ENCODE assay signal across 1 cellular context in the genomic region with DNA sequence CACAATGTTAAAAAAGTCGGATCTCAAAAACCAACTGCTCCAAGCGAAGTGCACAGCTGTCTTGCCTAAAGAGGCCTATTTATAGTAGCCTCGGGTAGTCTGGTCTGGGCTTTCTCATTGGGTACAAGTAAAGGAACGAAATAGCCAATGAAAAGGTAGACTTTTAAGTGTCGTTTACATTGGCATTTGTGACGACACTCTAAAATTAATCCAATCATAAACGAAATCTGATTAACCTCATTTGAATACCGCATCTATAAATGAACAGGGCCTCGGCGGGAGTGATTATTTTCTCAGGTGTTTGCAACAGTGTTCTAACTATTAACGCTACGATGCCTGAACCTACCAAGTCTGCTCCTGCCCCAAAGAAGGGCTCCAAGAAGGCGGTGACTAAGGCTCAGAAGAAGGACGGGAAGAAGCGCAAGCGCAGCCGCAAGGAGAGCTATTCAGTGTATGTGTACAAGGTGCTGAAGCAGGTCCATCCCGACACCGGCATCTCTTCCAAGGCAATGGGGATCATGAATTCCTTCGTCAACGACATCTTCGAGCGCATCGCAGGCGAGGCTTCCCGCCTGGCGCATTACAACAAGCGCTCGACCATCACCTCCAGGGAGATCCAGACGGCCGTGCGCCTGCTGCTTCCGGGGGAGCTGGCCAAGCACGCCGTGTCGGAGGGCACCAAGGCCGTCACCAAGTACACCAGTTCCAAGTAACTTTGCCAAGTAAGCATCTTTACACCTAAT.
TF ChIP-seq lines count a peak whose summit lies in the region.

No MANE protein-coding gene starts in this region.

TF ChIP-seq in HepG2, 621 proteins besides CTCF, POLR2A, EP300 and RAD21 (continued from another document and continues in another):
- TF ChIP-seq ZFAT (CRISPR knock-in tag; conservative IDR thresholded peaks at IDR 0.05), result peak; percentile 57; the same call in 1 of the 2 replicates
- TF ChIP-seq KDM2A (CRISPR knock-in tag; IDR thresholded peaks at IDR 0.05; ENCODE audit: borderline replicate concordance, low read depth), result peak; percentile 88
- 0 out of 2 replicates have a peak, but pooled peaks have one; percentile 32 for TF ChIP-seq ZNF34 (CRISPR knock-in tag; IDR thresholded peaks at IDR 0.05; ENCODE audit: borderline replicate concordance)
- no peak for TF ChIP-seq GATAD2A (CRISPR knock-in tag; IDR thresholded peaks at IDR 0.05)
- no peak for TF ChIP-seq ZNF468 (CRISPR knock-in tag; IDR thresholded peaks at IDR 0.05)
- peak; percentile 93 for TF ChIP-seq ATF1 (CRISPR knock-in tag; IDR thresholded peaks at IDR 0.05)
- TF ChIP-seq ZNF772 (CRISPR knock-in tag; IDR thresholded peaks at IDR 0.05), result peak; percentile 83; the same call in 1 of the 2 replicates
- peak; percentile 15; the same call in 1 of the 2 replicates for TF ChIP-seq ZNF777 (CRISPR knock-in tag; IDR thresholded peaks at IDR 0.05)
- TF ChIP-seq, protein P1, sequence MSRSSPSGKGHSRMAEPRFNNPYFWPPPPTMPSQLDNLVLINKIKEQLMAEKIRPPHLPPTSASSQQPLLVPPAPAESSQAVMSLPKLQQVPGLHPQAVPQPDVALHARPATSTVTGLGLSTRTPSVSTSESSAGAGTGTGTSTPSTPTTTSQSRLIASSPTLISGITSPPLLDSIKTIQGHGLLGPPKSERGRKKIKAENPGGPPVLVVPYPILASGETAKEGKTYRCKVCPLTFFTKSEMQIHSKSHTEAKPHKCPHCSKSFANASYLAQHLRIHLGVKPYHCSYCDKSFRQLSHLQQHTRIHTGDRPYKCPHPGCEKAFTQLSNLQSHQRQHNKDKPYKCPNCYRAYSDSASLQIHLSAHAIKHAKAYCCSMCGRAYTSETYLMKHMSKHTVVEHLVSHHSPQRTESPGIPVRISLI (CRISPR knock-in tag; IDR thresholded peaks at IDR 0.05; ENCODE audit: borderline replicate concordance), result no peak
- TF ChIP-seq MEIS2 (CRISPR knock-in tag; IDR thresholded peaks at IDR 0.05), result peak; percentile 26
- TF ChIP-seq ZZZ3 (CRISPR knock-in tag; IDR thresholded peaks at IDR 0.05; ENCODE audit: borderline replicate concordance), result no peak
- TF ChIP-seq ZNF10 (CRISPR knock-in tag; IDR thresholded peaks at IDR 0.05; ENCODE audit: borderline replicate concordance, low read depth), result no peak; the same call in 1 of the 2 replicates
- peak; percentile 55; the same call in 1 of the 2 replicates for TF ChIP-seq ZNF160 (CRISPR knock-in tag; IDR thresholded peaks at IDR 0.05)
- TF ChIP-seq, protein P2, sequence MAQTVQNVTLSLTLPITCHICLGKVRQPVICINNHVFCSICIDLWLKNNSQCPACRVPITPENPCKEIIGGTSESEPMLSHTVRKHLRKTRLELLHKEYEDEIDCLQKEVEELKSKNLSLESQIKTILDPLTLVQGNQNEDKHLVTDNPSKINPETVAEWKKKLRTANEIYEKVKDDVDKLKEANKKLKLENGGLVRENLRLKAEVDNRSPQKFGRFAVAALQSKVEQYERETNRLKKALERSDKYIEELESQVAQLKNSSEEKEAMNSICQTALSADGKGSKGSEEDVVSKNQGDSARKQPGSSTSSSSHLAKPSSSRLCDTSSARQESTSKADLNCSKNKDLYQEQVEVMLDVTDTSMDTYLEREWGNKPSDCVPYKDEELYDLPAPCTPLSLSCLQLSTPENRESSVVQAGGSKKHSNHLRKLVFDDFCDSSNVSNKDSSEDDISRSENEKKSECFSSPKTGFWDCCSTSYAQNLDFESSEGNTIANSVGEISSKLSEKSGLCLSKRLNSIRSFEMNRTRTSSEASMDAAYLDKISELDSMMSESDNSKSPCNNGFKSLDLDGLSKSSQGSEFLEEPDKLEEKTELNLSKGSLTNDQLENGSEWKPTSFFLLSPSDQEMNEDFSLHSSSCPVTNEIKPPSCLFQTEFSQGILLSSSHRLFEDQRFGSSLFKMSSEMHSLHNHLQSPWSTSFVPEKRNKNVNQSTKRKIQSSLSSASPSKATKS (CRISPR knock-in tag; IDR thresholded peaks at IDR 0.05), result no peak; the same call in 1 of the 2 replicates
- TF ChIP-seq HCFC1 (IDR thresholded peaks at IDR 0.05; ENCODE audit: low read depth, low read length), result no peak
- TF ChIP-seq CCAR2 (optimal IDR thresholded peaks at IDR 0.05; ENCODE audit: low read depth, low read length), result no peak
- TF ChIP-seq RORA (CRISPR knock-in tag; IDR thresholded peaks at IDR 0.05), result peak; percentile 46; the same call in 1 of the 2 replicates
- peak; percentile 61 for TF ChIP-seq ZNF143 (CRISPR knock-in tag; IDR thresholded peaks at IDR 0.05)
- TF ChIP-seq ZNF382 (CRISPR knock-in tag; IDR thresholded peaks at IDR 0.05; ENCODE audit: borderline replicate concordance), result no peak
- TF ChIP-seq, protein P3, sequence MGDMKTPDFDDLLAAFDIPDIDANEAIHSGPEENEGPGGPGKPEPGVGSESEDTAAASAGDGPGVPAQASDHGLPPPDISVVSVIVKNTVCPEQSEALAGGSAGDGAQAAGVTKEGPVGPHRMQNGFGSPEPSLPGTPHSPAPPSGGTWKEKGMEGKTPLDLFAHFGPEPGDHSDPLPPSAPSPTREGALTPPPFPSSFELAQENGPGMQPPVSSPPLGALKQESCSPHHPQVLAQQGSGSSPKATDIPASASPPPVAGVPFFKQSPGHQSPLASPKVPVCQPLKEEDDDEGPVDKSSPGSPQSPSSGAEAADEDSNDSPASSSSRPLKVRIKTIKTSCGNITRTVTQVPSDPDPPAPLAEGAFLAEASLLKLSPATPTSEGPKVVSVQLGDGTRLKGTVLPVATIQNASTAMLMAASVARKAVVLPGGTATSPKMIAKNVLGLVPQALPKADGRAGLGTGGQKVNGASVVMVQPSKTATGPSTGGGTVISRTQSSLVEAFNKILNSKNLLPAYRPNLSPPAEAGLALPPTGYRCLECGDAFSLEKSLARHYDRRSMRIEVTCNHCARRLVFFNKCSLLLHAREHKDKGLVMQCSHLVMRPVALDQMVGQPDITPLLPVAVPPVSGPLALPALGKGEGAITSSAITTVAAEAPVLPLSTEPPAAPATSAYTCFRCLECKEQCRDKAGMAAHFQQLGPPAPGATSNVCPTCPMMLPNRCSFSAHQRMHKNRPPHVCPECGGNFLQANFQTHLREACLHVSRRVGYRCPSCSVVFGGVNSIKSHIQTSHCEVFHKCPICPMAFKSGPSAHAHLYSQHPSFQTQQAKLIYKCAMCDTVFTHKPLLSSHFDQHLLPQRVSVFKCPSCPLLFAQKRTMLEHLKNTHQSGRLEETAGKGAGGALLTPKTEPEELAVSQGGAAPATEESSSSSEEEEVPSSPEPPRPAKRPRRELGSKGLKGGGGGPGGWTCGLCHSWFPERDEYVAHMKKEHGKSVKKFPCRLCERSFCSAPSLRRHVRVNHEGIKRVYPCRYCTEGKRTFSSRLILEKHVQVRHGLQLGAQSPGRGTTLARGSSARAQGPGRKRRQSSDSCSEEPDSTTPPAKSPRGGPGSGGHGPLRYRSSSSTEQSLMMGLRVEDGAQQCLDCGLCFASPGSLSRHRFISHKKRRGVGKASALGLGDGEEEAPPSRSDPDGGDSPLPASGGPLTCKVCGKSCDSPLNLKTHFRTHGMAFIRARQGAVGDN (CRISPR knock-in tag; IDR thresholded peaks at IDR 0.05), result peak; percentile 85
- TF ChIP-seq POGZ (CRISPR knock-in tag; IDR thresholded peaks at IDR 0.05), result peak; percentile 72
- TF ChIP-seq TAF1 (CRISPR knock-in tag; IDR thresholded peaks at IDR 0.05), result peak; percentile 83
- TF ChIP-seq RBAK (CRISPR knock-in tag; IDR thresholded peaks at IDR 0.05), result 0 out of 2 replicates have a peak, but pooled peaks have one; percentile 52
- peak; percentile 99 for TF ChIP-seq CBX1 (IDR thresholded peaks at IDR 0.05; ENCODE audit: low read depth)
- no peak; the same call in 1 of the 2 replicates for TF ChIP-seq KLF6 (CRISPR knock-in tag; IDR thresholded peaks at IDR 0.05)
- peak; percentile 50; the same call in 1 of the 2 replicates for TF ChIP-seq HIC2 (CRISPR knock-in tag; IDR thresholded peaks at IDR 0.05; ENCODE audit: low read depth)
- no peak; the same call in 1 of the 2 replicates for TF ChIP-seq ZNF674 (CRISPR knock-in tag; IDR thresholded peaks at IDR 0.05; ENCODE audit: low read depth)
- TF ChIP-seq PAF1 (CRISPR knock-in tag; IDR thresholded peaks at IDR 0.05), result peak; percentile 60; the same call in 1 of the 2 replicates
- TF ChIP-seq SALL2 (CRISPR knock-in tag; IDR thresholded peaks at IDR 0.05), result peak; percentile 86
- TF ChIP-seq ZNF180 (CRISPR knock-in tag; IDR thresholded peaks at IDR 0.05; ENCODE audit: borderline replicate concordance, low read depth), result no peak
- no peak; the same call in 1 of the 2 replicates for TF ChIP-seq ZNF430 (CRISPR knock-in tag; IDR thresholded peaks at IDR 0.05)
- peak; percentile 66 for TF ChIP-seq ZNF768 (CRISPR knock-in tag; IDR thresholded peaks at IDR 0.05)
- TF ChIP-seq HMGA1 (CRISPR knock-in tag; conservative IDR thresholded peaks at IDR 0.05), result no peak
- TF ChIP-seq, protein P4, sequence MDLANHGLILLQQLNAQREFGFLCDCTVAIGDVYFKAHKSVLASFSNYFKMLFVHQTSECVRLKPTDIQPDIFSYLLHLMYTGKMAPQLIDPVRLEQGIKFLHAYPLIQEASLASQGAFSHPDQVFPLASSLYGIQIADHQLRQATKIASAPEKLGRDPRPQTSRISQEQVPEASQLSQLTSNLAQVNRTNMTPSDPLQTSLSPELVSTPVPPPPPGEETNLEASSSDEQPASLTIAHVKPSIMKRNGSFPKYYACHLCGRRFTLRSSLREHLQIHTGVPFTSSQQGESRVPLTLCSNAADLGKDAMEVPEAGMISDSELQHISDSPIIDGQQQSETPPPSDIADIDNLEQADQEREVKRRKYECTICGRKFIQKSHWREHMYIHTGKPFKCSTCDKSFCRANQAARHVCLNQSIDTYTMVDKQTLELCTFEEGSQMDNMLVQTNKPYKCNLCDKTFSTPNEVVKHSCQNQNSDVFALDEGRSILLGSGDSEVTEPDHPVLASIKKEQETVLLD (CRISPR knock-in tag; IDR thresholded peaks at IDR 0.05; ENCODE audit: low read depth), result peak; percentile 25; the same call in 1 of the 2 replicates
- TF ChIP-seq TFDP2 (CRISPR knock-in tag; IDR thresholded peaks at IDR 0.05), result peak; percentile 59
- peak; percentile 94; the same call in 1 of the 2 replicates for TF ChIP-seq PLSCR1 (CRISPR knock-in tag; IDR thresholded peaks at IDR 0.05; ENCODE audit: borderline replicate concordance)
- 0 out of 2 replicates have a peak, but pooled peaks have one; percentile 4 for TF ChIP-seq ZNF20 (CRISPR knock-in tag; IDR thresholded peaks at IDR 0.05)
- TF ChIP-seq FOXK2 (IDR thresholded peaks at IDR 0.05), result no peak; the same call in 1 of the 2 replicates
- no peak for TF ChIP-seq ZNF709 (CRISPR knock-in tag; IDR thresholded peaks at IDR 0.05)
- no peak for TF ChIP-seq CHD4 (IDR thresholded peaks at IDR 0.05; ENCODE audit: borderline replicate concordance, low read length)
- TF ChIP-seq ZSCAN29 (CRISPR knock-in tag; conservative IDR thresholded peaks at IDR 0.05), result no peak; the same call in 1 of the 2 replicates
- no peak; the same call in 1 of the 2 replicates for TF ChIP-seq ZNF567 (CRISPR knock-in tag; IDR thresholded peaks at IDR 0.05; ENCODE audit: borderline replicate concordance)
- 0 out of 2 replicates have a peak, but pooled peaks have one; percentile 76 for TF ChIP-seq TOE1 (CRISPR knock-in tag; IDR thresholded peaks at IDR 0.05)
- no peak for TF ChIP-seq ZMYM2 (CRISPR knock-in tag; IDR thresholded peaks at IDR 0.05)
